In the genomic region with DNA sequence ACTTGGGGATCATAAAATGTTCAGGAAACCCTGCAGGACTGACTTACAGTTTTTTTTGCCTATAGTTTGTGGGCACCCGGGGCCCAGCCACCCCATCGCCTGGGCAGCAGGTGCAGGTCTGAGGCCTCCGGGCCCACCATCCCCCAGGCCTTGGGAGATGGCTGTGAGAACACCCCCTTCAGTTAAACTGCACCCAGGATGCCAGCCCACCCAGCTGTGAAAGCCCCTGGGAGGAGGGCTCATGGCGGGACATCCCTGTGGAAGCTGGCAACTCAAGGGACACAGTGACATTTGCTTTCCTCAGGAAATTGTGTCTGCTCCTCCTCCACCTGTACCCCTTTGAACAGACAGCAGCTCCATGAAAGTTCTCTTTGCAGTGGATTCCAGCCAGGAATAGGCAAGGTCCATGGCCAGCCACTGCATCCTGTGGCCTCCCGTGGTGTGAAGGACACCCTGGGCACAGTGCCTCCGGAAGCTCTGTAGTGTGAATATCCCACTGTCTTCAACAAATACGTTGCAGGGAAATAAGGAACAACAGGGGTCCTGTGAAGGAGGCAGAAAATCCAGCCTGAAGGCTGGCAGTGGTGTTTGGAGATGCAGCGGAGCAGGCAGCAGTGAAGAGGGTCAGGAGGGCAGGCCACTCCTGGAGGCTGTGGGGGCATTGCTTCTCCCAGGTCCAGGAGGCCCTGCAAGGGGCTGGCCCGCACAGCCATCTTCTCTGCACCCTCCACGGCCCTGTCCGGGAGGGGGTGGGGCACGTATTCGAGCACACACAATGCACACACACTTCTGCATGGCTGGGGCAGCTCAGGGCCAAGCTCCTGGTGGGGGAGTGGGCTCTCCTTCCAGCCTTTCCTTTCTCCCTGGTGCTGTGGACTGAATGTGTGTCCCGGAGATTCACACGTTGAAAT, we compare ENCODE assay signal across 1 cellular context.
TF ChIP-seq lines count a peak whose summit lies in the region.

No MANE protein-coding gene starts in this region.

TF ChIP-seq in HepG2, 621 proteins besides CTCF, POLR2A, EP300 and RAD21:
- TF ChIP-seq EZH2 (conservative IDR thresholded peaks at IDR 0.05; ENCODE audit: low read depth, low read length) (no peak), STAT5B (CRISPR knock-in tag; IDR thresholded peaks at IDR 0.05) (no peak)
- TF ChIP-seq, protein P1, sequence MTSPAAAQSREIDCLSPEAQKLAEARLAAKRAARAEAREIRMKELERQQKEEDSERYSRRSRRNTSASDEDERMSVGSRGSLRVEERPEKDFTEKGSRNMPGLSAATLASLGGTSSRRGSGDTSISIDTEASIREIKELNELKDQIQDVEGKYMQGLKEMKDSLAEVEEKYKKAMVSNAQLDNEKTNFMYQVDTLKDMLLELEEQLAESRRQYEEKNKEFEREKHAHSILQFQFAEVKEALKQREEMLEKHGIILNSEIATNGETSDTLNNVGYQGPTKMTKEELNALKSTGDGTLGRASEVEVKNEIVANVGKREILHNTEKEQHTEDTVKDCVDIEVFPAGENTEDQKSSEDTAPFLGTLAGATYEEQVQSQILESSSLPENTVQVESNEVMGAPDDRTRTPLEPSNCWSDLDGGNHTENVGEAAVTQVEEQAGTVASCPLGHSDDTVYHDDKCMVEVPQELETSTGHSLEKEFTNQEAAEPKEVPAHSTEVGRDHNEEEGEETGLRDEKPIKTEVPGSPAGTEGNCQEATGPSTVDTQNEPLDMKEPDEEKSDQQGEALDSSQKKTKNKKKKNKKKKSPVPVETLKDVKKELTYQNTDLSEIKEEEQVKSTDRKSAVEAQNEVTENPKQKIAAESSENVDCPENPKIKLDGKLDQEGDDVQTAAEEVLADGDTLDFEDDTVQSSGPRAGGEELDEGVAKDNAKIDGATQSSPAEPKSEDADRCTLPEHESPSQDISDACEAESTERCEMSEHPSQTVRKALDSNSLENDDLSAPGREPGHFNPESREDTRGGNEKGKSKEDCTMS (CRISPR knock-in tag; conservative IDR thresholded peaks at IDR 0.05): no peak
TF ChIP-seq in HepG2: peak in this region for 0.
